ENCODE assay signal across 1 cellular context in the genomic region with DNA sequence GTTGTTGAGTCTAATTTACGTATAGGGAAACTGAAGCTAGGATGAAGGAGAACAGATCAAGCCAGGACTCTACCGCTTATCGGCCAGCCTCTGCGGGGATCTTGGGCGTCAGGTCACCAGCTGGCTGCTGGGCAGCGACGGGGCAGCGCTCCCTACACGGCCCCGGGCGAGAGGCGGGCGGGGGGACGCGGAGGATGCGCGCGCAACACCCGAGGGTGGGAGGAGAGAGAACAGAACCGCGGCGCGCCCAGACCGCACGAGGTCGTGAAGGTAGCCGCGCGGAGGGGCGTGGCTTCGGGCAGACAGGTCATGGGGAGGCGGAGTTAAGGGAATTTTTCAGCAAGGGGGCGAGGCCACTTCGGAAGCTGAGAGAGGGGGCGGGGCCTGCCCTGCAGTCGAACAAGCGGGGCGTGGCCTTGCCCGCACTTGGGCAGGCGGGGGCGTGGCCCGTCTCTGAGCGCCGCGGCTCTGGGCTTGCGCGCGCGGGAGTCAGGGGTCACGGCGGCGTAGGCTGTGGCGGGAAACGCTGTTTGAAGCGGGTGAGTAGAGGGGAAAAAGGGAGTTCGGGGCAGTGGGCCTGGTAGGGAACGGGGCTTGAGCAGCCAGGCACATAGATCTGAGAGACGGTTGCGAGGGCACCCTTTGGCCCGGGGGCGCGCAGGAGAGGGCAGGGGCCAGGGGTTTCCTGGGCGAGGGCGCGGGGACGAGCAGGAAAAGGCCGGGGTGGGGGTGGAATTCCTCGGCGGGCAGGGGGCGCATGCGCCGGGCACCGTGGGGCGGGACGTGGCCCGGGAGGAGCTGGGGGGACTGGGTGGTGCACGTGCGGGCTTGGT.
TF ChIP-seq lines count a peak whose summit lies in the region.

A gene (plus strand): TSS at position 496 of the 833 bp plus-strand sequence. CDS start 14,505 bp downstream, outside the sequence.

TF ChIP-seq in HepG2, 621 proteins besides CTCF, POLR2A, EP300 and RAD21 (continued from another document and continues in another):
- TF ChIP-seq RFX5 (IDR thresholded peaks at IDR 0.05; ENCODE audit: low read depth, low read length), result no peak
- TF ChIP-seq HNRNPK (IDR thresholded peaks at IDR 0.05; ENCODE audit: low read depth, low read length, poor library complexity, severe bottlenecking), result peak; percentile 99
- TF ChIP-seq, protein P1, sequence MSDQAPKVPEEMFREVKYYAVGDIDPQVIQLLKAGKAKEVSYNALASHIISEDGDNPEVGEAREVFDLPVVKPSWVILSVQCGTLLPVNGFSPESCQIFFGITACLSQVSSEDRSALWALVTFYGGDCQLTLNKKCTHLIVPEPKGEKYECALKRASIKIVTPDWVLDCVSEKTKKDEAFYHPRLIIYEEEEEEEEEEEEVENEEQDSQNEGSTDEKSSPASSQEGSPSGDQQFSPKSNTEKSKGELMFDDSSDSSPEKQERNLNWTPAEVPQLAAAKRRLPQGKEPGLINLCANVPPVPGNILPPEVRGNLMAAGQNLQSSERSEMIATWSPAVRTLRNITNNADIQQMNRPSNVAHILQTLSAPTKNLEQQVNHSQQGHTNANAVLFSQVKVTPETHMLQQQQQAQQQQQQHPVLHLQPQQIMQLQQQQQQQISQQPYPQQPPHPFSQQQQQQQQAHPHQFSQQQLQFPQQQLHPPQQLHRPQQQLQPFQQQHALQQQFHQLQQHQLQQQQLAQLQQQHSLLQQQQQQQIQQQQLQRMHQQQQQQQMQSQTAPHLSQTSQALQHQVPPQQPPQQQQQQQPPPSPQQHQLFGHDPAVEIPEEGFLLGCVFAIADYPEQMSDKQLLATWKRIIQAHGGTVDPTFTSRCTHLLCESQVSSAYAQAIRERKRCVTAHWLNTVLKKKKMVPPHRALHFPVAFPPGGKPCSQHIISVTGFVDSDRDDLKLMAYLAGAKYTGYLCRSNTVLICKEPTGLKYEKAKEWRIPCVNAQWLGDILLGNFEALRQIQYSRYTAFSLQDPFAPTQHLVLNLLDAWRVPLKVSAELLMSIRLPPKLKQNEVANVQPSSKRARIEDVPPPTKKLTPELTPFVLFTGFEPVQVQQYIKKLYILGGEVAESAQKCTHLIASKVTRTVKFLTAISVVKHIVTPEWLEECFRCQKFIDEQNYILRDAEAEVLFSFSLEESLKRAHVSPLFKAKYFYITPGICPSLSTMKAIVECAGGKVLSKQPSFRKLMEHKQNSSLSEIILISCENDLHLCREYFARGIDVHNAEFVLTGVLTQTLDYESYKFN (CRISPR knock-in tag; conservative IDR thresholded peaks at IDR 0.05), result peak; percentile 59
- peak; percentile 80; the same call in 1 of the 3 replicates for TF ChIP-seq MXI1 (IDR thresholded peaks at IDR 0.05; ENCODE audit: borderline replicate concordance, low read depth, low read length)
- TF ChIP-seq BRCA1 (CRISPR knock-in tag; IDR thresholded peaks at IDR 0.05), result 0 out of 2 replicates have a peak, but pooled peaks have one; percentile 60
- no peak for TF ChIP-seq ZNF101 (CRISPR knock-in tag; IDR thresholded peaks at IDR 0.05; ENCODE audit: borderline replicate concordance, low read depth)
- TF ChIP-seq LCORL (IDR thresholded peaks at IDR 0.05), result no peak
- TF ChIP-seq LCORL (CRISPR knock-in tag; IDR thresholded peaks at IDR 0.05), result peak; percentile 40; the same call in 1 of the 2 replicates
- TF ChIP-seq ELF4 (CRISPR knock-in tag; IDR thresholded peaks at IDR 0.05; ENCODE audit: borderline replicate concordance), result no peak
- TF ChIP-seq XRCC5 (optimal IDR thresholded peaks at IDR 0.05; ENCODE audit: low read length), result peak; percentile 42
- TF ChIP-seq HNRNPLL (IDR thresholded peaks at IDR 0.05; ENCODE audit: low read depth, low read length, poor library complexity, severe bottlenecking), result peak; percentile 54
- TF ChIP-seq ZNF720 (CRISPR knock-in tag; IDR thresholded peaks at IDR 0.05), result no peak
- TF ChIP-seq ZNF788 (CRISPR knock-in tag; IDR thresholded peaks at IDR 0.05; ENCODE audit: borderline replicate concordance), result peak; percentile 25; the same call in 1 of the 2 replicates
- peak; percentile 38 for TF ChIP-seq ZNF501 (CRISPR knock-in tag; IDR thresholded peaks at IDR 0.05)
- no peak for TF ChIP-seq ATM (IDR thresholded peaks at IDR 0.05; ENCODE audit: borderline replicate concordance)
- peak; percentile 62; the same call in 1 of the 2 replicates for TF ChIP-seq ISL2 (CRISPR knock-in tag; IDR thresholded peaks at IDR 0.05)
- peak; percentile 9; the same call in 1 of the 2 replicates for TF ChIP-seq ZNF724P (CRISPR knock-in tag; IDR thresholded peaks at IDR 0.05; ENCODE audit: borderline replicate concordance)
- TF ChIP-seq, protein P2, sequence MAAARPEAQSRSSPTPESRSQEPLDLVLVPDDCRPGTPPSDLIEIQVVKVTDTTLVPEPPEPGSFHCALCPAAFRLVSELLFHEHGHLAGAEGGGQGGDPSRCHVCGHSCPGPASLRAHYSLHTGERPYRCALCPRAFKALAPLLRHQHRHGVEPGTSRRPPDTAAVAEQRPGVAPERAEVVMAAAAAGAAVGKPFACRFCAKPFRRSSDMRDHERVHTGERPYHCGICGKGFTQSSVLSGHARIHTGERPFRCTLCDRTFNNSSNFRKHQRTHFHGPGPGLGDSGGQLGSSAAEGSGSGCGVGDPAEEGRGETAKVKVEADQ (CRISPR knock-in tag; IDR thresholded peaks at IDR 0.05; ENCODE audit: borderline replicate concordance), result peak; percentile 95
- peak; percentile 11; the same call in 1 of the 2 replicates for TF ChIP-seq TARDBP (CRISPR knock-in tag; IDR thresholded peaks at IDR 0.05)
- TF ChIP-seq, protein P3, sequence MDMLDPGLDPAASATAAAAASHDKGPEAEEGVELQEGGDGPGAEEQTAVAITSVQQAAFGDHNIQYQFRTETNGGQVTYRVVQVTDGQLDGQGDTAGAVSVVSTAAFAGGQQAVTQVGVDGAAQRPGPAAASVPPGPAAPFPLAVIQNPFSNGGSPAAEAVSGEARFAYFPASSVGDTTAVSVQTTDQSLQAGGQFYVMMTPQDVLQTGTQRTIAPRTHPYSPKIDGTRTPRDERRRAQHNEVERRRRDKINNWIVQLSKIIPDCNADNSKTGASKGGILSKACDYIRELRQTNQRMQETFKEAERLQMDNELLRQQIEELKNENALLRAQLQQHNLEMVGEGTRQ (IDR thresholded peaks at IDR 0.05; ENCODE audit: low read depth, low read length), result no peak
- TF ChIP-seq, protein P3 (CRISPR knock-in tag; IDR thresholded peaks at IDR 0.05; ENCODE audit: borderline replicate concordance), result peak; percentile 76; the same call in 1 of the 2 replicates
- TF ChIP-seq, protein P4, sequence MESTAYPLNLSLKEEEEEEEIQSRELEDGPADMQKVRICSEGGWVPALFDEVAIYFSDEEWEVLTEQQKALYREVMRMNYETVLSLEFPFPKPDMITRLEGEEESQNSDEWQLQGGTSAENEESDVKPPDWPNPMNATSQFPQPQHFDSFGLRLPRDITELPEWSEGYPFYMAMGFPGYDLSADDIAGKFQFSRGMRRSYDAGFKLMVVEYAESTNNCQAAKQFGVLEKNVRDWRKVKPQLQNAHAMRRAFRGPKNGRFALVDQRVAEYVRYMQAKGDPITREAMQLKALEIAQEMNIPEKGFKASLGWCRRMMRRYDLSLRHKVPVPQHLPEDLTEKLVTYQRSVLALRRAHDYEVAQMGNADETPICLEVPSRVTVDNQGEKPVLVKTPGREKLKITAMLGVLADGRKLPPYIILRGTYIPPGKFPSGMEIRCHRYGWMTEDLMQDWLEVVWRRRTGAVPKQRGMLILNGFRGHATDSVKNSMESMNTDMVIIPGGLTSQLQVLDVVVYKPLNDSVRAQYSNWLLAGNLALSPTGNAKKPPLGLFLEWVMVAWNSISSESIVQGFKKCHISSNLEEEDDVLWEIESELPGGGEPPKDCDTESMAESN (CRISPR knock-in tag; conservative IDR thresholded peaks at IDR 0.05), result peak; percentile 67
- TF ChIP-seq ZNF160 (CRISPR knock-in tag; IDR thresholded peaks at IDR 0.05), result no peak
- TF ChIP-seq AKAP8 (CRISPR knock-in tag; IDR thresholded peaks at IDR 0.05), result peak; percentile 96
- no peak for TF ChIP-seq SIX4 (CRISPR knock-in tag; IDR thresholded peaks at IDR 0.05)
- 0 out of 2 replicates have a peak, but pooled peaks have one; percentile 42 for TF ChIP-seq EEA1 (CRISPR knock-in tag; IDR thresholded peaks at IDR 0.05; ENCODE audit: borderline replicate concordance)
- TF ChIP-seq, protein P5, sequence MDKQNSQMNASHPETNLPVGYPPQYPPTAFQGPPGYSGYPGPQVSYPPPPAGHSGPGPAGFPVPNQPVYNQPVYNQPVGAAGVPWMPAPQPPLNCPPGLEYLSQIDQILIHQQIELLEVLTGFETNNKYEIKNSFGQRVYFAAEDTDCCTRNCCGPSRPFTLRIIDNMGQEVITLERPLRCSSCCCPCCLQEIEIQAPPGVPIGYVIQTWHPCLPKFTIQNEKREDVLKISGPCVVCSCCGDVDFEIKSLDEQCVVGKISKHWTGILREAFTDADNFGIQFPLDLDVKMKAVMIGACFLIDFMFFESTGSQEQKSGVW (CRISPR knock-in tag; IDR thresholded peaks at IDR 0.05; ENCODE audit: borderline replicate concordance), result no peak
- TF ChIP-seq, protein P6, sequence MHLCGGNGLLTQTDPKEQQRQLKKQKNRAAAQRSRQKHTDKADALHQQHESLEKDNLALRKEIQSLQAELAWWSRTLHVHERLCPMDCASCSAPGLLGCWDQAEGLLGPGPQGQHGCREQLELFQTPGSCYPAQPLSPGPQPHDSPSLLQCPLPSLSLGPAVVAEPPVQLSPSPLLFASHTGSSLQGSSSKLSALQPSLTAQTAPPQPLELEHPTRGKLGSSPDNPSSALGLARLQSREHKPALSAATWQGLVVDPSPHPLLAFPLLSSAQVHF (CRISPR knock-in tag; IDR thresholded peaks at IDR 0.05), result 0 out of 2 replicates have a peak, but pooled peaks have one; percentile 33
- TF ChIP-seq RXRA (CRISPR knock-in tag; IDR thresholded peaks at IDR 0.05), result peak; percentile 43; the same call in 1 of the 2 replicates
- no peak; the same call in 1 of the 2 replicates for TF ChIP-seq ESRRA (CRISPR knock-in tag; IDR thresholded peaks at IDR 0.05; ENCODE audit: low read depth)
- TF ChIP-seq RAD51 (IDR thresholded peaks at IDR 0.05; ENCODE audit: borderline replicate concordance), result no peak
- TF ChIP-seq TEAD3 (CRISPR knock-in tag; optimal IDR thresholded peaks at IDR 0.05; ENCODE audit: borderline replicate concordance), result peak; percentile 21
- TF ChIP-seq NR2F2 (IDR thresholded peaks at IDR 0.05; ENCODE audit: borderline replicate concordance, low read depth), result peak; percentile 38; the same call in 1 of the 2 replicates
- peak; percentile 87 for TF ChIP-seq TAF15 (IDR thresholded peaks at IDR 0.05; ENCODE audit: low read depth, low read length, poor library complexity, severe bottlenecking)
- TF ChIP-seq TCF7 (IDR thresholded peaks at IDR 0.05; ENCODE audit: low read depth), result no peak
- TF ChIP-seq, protein P7, sequence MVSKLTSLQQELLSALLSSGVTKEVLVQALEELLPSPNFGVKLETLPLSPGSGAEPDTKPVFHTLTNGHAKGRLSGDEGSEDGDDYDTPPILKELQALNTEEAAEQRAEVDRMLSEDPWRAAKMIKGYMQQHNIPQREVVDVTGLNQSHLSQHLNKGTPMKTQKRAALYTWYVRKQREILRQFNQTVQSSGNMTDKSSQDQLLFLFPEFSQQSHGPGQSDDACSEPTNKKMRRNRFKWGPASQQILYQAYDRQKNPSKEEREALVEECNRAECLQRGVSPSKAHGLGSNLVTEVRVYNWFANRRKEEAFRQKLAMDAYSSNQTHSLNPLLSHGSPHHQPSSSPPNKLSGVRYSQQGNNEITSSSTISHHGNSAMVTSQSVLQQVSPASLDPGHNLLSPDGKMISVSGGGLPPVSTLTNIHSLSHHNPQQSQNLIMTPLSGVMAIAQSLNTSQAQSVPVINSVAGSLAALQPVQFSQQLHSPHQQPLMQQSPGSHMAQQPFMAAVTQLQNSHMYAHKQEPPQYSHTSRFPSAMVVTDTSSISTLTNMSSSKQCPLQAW (CRISPR knock-in tag; IDR thresholded peaks at IDR 0.05), result no peak; the same call in 1 of the 2 replicates
- TF ChIP-seq MXD4 (CRISPR knock-in tag; IDR thresholded peaks at IDR 0.05), result peak; percentile 13; the same call in 1 of the 2 replicates
- TF ChIP-seq, protein P8, sequence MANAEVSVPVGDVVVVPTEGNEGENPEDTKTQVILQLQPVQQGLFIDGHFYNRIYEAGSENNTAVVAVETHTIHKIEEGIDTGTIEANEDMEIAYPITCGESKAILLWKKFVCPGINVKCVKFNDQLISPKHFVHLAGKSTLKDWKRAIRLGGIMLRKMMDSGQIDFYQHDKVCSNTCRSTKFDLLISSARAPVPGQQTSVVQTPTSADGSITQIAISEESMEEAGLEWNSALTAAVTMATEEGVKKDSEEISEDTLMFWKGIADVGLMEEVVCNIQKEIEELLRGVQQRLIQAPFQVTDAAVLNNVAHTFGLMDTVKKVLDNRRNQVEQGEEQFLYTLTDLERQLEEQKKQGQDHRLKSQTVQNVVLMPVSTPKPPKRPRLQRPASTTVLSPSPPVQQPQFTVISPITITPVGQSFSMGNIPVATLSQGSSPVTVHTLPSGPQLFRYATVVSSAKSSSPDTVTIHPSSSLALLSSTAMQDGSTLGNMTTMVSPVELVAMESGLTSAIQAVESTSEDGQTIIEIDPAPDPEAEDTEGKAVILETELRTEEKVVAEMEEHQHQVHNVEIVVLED (CRISPR knock-in tag; IDR thresholded peaks at IDR 0.05; ENCODE audit: borderline replicate concordance), result peak; percentile 97
- peak; percentile 35; the same call in 1 of the 2 replicates for TF ChIP-seq TGIF2 (CRISPR knock-in tag; IDR thresholded peaks at IDR 0.05)
- no peak for TF ChIP-seq SRSF1 (optimal IDR thresholded peaks at IDR 0.05; ENCODE audit: low read depth, low read length)
- TF ChIP-seq ZNF431 (CRISPR knock-in tag; IDR thresholded peaks at IDR 0.05; ENCODE audit: borderline replicate concordance, low read depth), result no peak
- peak; percentile 74; the same call in 1 of the 2 replicates for TF ChIP-seq KDM5B (CRISPR knock-in tag; IDR thresholded peaks at IDR 0.05; ENCODE audit: borderline replicate concordance)
- TF ChIP-seq FOXA1 (IDR thresholded peaks at IDR 0.05), result no peak
- TF ChIP-seq FOXA1 (CRISPR knock-in tag; IDR thresholded peaks at IDR 0.05), result no peak
- TF ChIP-seq, protein P9, sequence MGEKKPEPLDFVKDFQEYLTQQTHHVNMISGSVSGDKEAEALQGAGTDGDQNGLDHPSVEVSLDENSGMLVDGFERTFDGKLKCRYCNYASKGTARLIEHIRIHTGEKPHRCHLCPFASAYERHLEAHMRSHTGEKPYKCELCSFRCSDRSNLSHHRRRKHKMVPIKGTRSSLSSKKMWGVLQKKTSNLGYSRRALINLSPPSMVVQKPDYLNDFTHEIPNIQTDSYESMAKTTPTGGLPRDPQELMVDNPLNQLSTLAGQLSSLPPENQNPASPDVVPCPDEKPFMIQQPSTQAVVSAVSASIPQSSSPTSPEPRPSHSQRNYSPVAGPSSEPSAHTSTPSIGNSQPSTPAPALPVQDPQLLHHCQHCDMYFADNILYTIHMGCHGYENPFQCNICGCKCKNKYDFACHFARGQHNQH (CRISPR knock-in tag; IDR thresholded peaks at IDR 0.05), result peak; percentile 51
- TF ChIP-seq ISX (CRISPR knock-in tag; conservative IDR thresholded peaks at IDR 0.05), result peak; percentile 66; the same call in 1 of the 2 replicates
